8 cellular contexts compared by ENCODE assay signal in the genomic region with DNA sequence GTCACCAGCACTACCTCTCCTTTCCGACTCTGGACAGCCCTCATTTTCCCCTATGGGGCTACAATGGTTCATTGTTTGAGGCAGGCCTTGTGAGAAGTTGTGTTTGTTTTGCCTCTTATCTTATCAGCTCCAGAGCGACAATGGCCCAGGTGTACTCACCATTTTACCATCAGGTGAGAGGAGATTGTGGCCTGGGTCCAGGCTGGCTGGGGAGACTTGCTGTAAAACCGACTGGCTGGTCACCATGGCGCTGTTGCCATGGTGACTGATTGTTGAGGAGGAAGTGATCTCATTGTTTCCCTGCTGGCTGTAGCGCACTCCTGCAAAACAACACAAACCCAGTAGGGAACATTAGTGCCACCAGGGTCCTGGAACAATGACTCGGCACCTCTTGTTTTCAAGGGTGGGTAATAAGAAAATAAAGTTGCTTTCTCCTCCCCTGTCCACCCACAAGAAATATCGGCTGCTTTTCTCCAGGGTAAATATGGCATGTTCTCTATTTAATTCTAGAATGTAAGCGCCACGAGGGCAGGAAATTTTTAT. TPM values are rescaled to one million over a fixed set of nuclear protein-coding genes. Genes with fewer than 3 reads are reported as not detected.
DNase-seq lines count a peak whose midpoint lies in the region; ATAC-seq and TF ChIP-seq lines count a peak whose summit lies in the region.

No MANE protein-coding gene starts in this region.

- TF ChIP-seq CTCF in astrocyte of the cerebellum (IDR thresholded peaks at IDR 0.05; ENCODE audit: low read depth, low read length, missing control alignments), result no peak

- ATAC-seq in HG02642 (IDR thresholded peaks at IDR 0.05; ENCODE audit: poor library complexity, unreplicated experiment), result no peak
- ATAC-seq in HG03175 (IDR thresholded peaks at IDR 0.05; ENCODE audit: unreplicated experiment), result no peak

- DNase-seq in DMS79 (lab: John Stamatoyannopoulos, UW), result peak; percentile 87
- peak; percentile 70 for DNase-seq in NCI-H1436 (lab: John Stamatoyannopoulos, UW)
- peak; percentile 37 for DNase-seq in astrocyte of the cerebellum (ENCODE audit: low read depth)
- peak; percentile 90 to 95 for DNase-seq in lung microvascular endothelial cell (ENCODE audit: low read depth in 2 of 2)
- DNase-seq in activated T-cell treated with anti-CD3 and anti-CD28 coated beads, Interleukin-2, amount 50 U/mL, for 1 hour, result no peak
- DNase-seq in activated CD4-positive, CD25-positive, alpha-beta regulatory T cell (lab: John Stamatoyannopoulos, UW), result no peak

- in situ Hi-C loops in astrocyte of the cerebellum (cut with HindIII; ENCODE audit: low sequenced_read_pairs), result no loop called here

- H3K4me3 ChIP-seq in astrocyte of the cerebellum (ENCODE audit: low read depth, low read length), result no peak overlapping the region

RNA-seq across cellular contexts. Expression of a gene that starts 34.4 kb away (rescaled TPM):
- total RNA-seq in lung microvascular endothelial cell, result not detected in 2 replicates

Comparison
In these comparisons a context has a peak if more than half of its experiments do, and no peak if none do; other contexts are left out.
1. DNase-seq: peak in DMS79 (single experiment), NCI-H1436 (single experiment), astrocyte of the cerebellum (single experiment) and lung microvascular endothelial cell (2 of 2); none in activated T-cell treated with anti-CD3 and anti-CD28 coated beads, Interleukin-2, amount 50 U/mL, for 1 hour (single experiment) and activated CD4-positive, CD25-positive, alpha-beta regulatory T cell (0 of 4).